ENCODE assay signal across 8 cellular contexts in the genomic region with DNA sequence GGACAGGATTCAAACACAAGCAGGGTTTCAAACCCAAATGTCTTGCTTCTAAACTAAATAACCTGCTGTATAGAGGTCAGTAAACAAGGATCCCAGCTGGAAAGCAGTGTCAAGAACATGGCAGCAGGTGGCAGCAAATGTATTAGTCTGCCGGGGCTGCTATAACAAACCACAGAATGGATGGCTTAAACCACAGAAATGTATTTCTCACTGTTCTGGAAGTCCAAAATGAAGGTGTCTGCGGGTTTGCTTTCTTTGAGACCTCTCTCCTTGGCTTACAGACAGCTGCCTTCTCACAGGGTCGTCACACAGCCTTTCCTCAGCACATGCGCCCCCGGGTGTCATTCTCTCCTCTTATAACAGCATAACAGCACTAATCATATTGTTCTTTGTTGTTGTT.
DNase-seq lines count a peak whose midpoint lies in the region; ATAC-seq, FAIRE-seq and TF ChIP-seq lines count a peak whose summit lies in the region.

No MANE protein-coding gene starts in this region.

- no peaks in the 10 kb centered on the region for H3K4me1 Mint-ChIP-seq in activated T-helper 2 cell treated with anti-CD3 and anti-CD28 coated beads, Interferon-gamma antibody, Interleukin-2, Interleukin-4, amounts not matched to agents 10 μg/mL and 5 μg/mL and 100 μg/mL, durations not matched to agents 14 hours and 24 hours and 36 hours (ENCODE audit: low read depth)

- H3K4me1 ChIP-seq in kidney (ENCODE audit: control insufficient read depth in 1 of 2, insufficient read depth in 1 of 2, low read depth in 1 of 2, low read length in 2 of 2) (no peaks in the 10 kb centered on the region), uterus (no peaks in the 10 kb centered on the region)

- H3K27ac Mint-ChIP-seq in activated T-helper 2 cell treated with anti-CD3 and anti-CD28 coated beads, Interferon-gamma antibody, Interleukin-2, Interleukin-4, amounts not matched to agents 10 μg/mL and 5 μg/mL and 100 μg/mL, durations not matched to agents 14 hours and 24 hours and 36 hours = no peak overlapping the region

- FAIRE-seq in kidney (lab: Jason Lieb, UNC) = no peak

- no peaks in the 10 kb centered on the region for H3K9me3 ChIP-seq in kidney (ENCODE audit: control insufficient read depth in 1 of 2, low read length in 2 of 2)
- no peaks in the 10 kb centered on the region for H3K9me3 ChIP-seq in uterus

- H3K27ac ChIP-seq in kidney (ENCODE audit: low read depth in 2 of 2, low read length in 2 of 2) (no peak overlapping the region), uterus (no peak overlapping the region)

- H3K27me3 ChIP-seq in uterus = no peaks in the 10 kb centered on the region

- H3K36me3 ChIP-seq in kidney (ENCODE audit: control insufficient read depth in 1 of 2, insufficient read depth in 2 of 2, low read length in 2 of 2) (no peaks in the 10 kb centered on the region), uterus (no peaks in the 10 kb centered on the region)

- TF ChIP-seq CTCF in astrocyte of the cerebellum (IDR thresholded peaks at IDR 0.05; ENCODE audit: low read depth, low read length, missing control alignments) = peak; percentile 49
- TF ChIP-seq CTCF in kidney (IDR thresholded peaks at IDR 0.05; ENCODE audit: borderline replicate concordance, extremely low read depth, insufficient read depth) = peak; percentile 45
- peak; percentile 46 to 54 (median 48) for TF ChIP-seq CTCF in uterus (IDR thresholded peaks at IDR 0.05)

- DNase-seq in ELF-1 (ENCODE audit: low read depth, low spot score) = peak; percentile 60
- peak; percentile 4 for DNase-seq in NCI-H1417 treated with DMSO at 0.1 percent for 48 hours (lab: John Stamatoyannopoulos, UW)
- peak; percentile 16 for DNase-seq in astrocyte of the cerebellum (ENCODE audit: low read depth)
- no peak for DNase-seq in kidney
- no peak for DNase-seq in uterus
- no peak for DNase-seq in DMS79 (lab: John Stamatoyannopoulos, UW)
- DNase-seq in activated T-helper 2 cell treated with anti-CD3 and anti-CD28 coated beads, Interferon-gamma antibody, Interleukin-2, Interleukin-4, amounts not matched to agents 10 μg/mL and 5 μg/mL and 100 μg/mL, durations not matched to agents 14 hours and 24 hours and 36 hours (ENCODE audit: low spot score) = no peak

- H3K27me3 Mint-ChIP-seq in activated T-helper 2 cell treated with anti-CD3 and anti-CD28 coated beads, Interferon-gamma antibody, Interleukin-2, Interleukin-4, amounts not matched to agents 10 μg/mL and 5 μg/mL and 100 μg/mL, durations not matched to agents 14 hours and 24 hours and 36 hours (ENCODE audit: low read depth) = peaks cover 1% of the 10 kb centered on the region

- no peak overlapping the region for H3K4me3 Mint-ChIP-seq in activated T-helper 2 cell treated with anti-CD3 and anti-CD28 coated beads, Interferon-gamma antibody, Interleukin-2, Interleukin-4, amounts not matched to agents 10 μg/mL and 5 μg/mL and 100 μg/mL, durations not matched to agents 14 hours and 24 hours and 36 hours (ENCODE audit: low read depth)

- H3K36me3 Mint-ChIP-seq in activated T-helper 2 cell treated with anti-CD3 and anti-CD28 coated beads, Interferon-gamma antibody, Interleukin-2, Interleukin-4, amounts not matched to agents 10 μg/mL and 5 μg/mL and 100 μg/mL, durations not matched to agents 14 hours and 24 hours and 36 hours (ENCODE audit: low read depth) = no peaks in the 10 kb centered on the region

- no peaks in the 10 kb centered on the region for H3K9me3 Mint-ChIP-seq in activated T-helper 2 cell treated with anti-CD3 and anti-CD28 coated beads, Interferon-gamma antibody, Interleukin-2, Interleukin-4, amounts not matched to agents 10 μg/mL and 5 μg/mL and 100 μg/mL, durations not matched to agents 14 hours and 24 hours and 36 hours

- H3K4me3 ChIP-seq in astrocyte of the cerebellum (ENCODE audit: low read depth, low read length) = no peak overlapping the region
- H3K4me3 ChIP-seq in kidney (ENCODE audit: low read length in 2 of 2) = no peak overlapping the region
- H3K4me3 ChIP-seq in uterus = no peak overlapping the region

- TF ChIP-seq POLR2A in uterus (IDR thresholded peaks at IDR 0.05) = no peak

- peak; percentile 69 for ATAC-seq in GM21619 (IDR thresholded peaks at IDR 0.05; ENCODE audit: unreplicated experiment)

- no peak overlapping the region for H3K9ac ChIP-seq in kidney (ENCODE audit: low read length in 2 of 2)

- intact Hi-C loops in kidney (cut with DNase I) (loop anchor here (5.0 kb wide), 1 partner anchor 136 kb away; no protein-coding TSS in a partner anchor), uterus (cut with DNase I; ENCODE audit: low total_unique reads) (no loop called here)
- intact Hi-C loops in activated T-helper 2 cell treated with anti-CD3 and anti-CD28 coated beads, Interferon-gamma antibody, Interleukin-2, Interleukin-4, amounts not matched to agents 10 μg/mL and 5 μg/mL and 100 μg/mL, durations not matched to agents 14 hours and 24 hours and 36 hours (cut with micrococcal nuclease) = loop anchor here (1.0 kb wide), 1 partner anchor 133 kb away; no protein-coding TSS in a partner anchor

- in situ Hi-C loops in astrocyte of the cerebellum (cut with HindIII; ENCODE audit: low sequenced_read_pairs) = loop anchor here (5.0 kb wide), 1 partner anchor 274 kb away; no protein-coding TSS in a partner anchor

Comparison
In these comparisons a context has a peak if more than half of its experiments do, and no peak if none do; other contexts are left out.
1. DNase-seq: peak in ELF-1 (single experiment), NCI-H1417 treated with DMSO at 0.1 percent for 48 hours (single experiment) and astrocyte of the cerebellum (single experiment); none in kidney (single experiment), uterus (0 of 2), DMS79 (single experiment) and activated T-helper 2 cell treated with anti-CD3 and anti-CD28 coated beads, Interferon-gamma antibody, Interleukin-2, Interleukin-4, amounts not matched to agents 10 μg/mL and 5 μg/mL and 100 μg/mL, durations not matched to agents 14 hours and 24 hours and 36 hours (single experiment).
2. Peak in every context shown above with its lines, with median percentiles within 50 percentile points of each other: CTCF ChIP-seq.